17 cellular contexts compared by ENCODE assay signal in genomic region chrX:72045141-72045540, GRCh38.
A peak's percentile ranks its signal among the peaks of the same experiment; 100 is the strongest.
DNase-seq lines count a peak whose midpoint lies in the region; ATAC-seq and TF ChIP-seq lines count a peak whose summit lies in the region.
"Had no signal": no experiment of that assay in that cellular context is flagged by ENCODE, and none has a peak within 500 bp of the region (broad histone marks: within the 10 kb centered on the region; RNA-seq: fewer than 3 reads in every experiment).

No MANE protein-coding gene starts in this region.

- no peak overlapping the region for H3K4me3 ChIP-seq in esophagus muscularis mucosa
- no peak overlapping the region for H3K4me3 ChIP-seq in prostate gland
- H3K4me3 ChIP-seq in PC-9, result no peak overlapping the region
- H3K4me3 ChIP-seq: psoas muscle had no signal

- 57% methylated on average over 1 of the region's 4 CpGs for WGBS in esophagus muscularis mucosa
- WGBS in prostate gland, result 50% methylated on average over 1 of the region's 4 CpGs

- no peaks in the 10 kb centered on the region for H3K36me3 ChIP-seq in esophagus muscularis mucosa
- H3K36me3 ChIP-seq in prostate gland, result no peaks in the 10 kb centered on the region
- no peaks in the 10 kb centered on the region for H3K36me3 ChIP-seq in PC-9 (ENCODE audit: low read depth)

- ATAC-seq in T-helper 17 cell (no peak), GM21576 (IDR thresholded peaks at IDR 0.05; ENCODE audit: unreplicated experiment) (no peak)

- H3K9me3 ChIP-seq in T-helper 17 cell (ENCODE audit: control insufficient read depth, low read length, poor library complexity, severe bottlenecking) (no peaks in the 10 kb centered on the region), esophagus muscularis mucosa (no peaks in the 10 kb centered on the region), prostate gland (no peaks in the 10 kb centered on the region), PC-9 (ENCODE audit: insufficient read depth, low read depth) (no peaks in the 10 kb centered on the region)
- H3K9me3 ChIP-seq: psoas muscle had no signal

- no peak for TF ChIP-seq EP300 in esophagus muscularis mucosa (IDR thresholded peaks at IDR 0.05)

- peaks cover 22% of the 10 kb centered on the region for H3K4me1 Mint-ChIP-seq in T-helper 17 cell

- H3F3A ChIP-seq in PC-9 (ENCODE audit: insufficient read depth, low read depth), result no peaks in the 10 kb centered on the region

- DNase-seq in DMS 273 treated with DMSO at 0.1 percent for 48 hours (lab: John Stamatoyannopoulos, UW) (peak; percentile 62), T-helper 17 cell (no peak), esophagus muscularis mucosa (ENCODE audit: extremely low spot score) (no peak), prostate gland (ENCODE audit: low spot score) (no peak), PC-9 (no peak), SHP77 (lab: John Stamatoyannopoulos, UW) (no peak)
- DNase-seq in activated CD4-positive, alpha-beta T cell treated with anti-CD3 and anti-CD28 coated beads for 1 hour, result no peak
- DNase-seq: activated CD4-positive, alpha-beta T cell treated with anti-CD3 and anti-CD28 coated beads for 48 hours; activated naive CD8-positive, alpha-beta T cell treated with anti-CD3 and anti-CD28 coated beads, Interleukin-2, amount 10 ng/mL, durations not matched to agents 7 days and 5 days; glutamatergic neuron; GOT3; kidney; NCI-H1930; NCI-H748 treated with DMSO at 0.1 percent for 48 hours; psoas muscle; T-helper 2 cell had no signal

- no peaks in the 10 kb centered on the region for H4K20me1 ChIP-seq in PC-9 (ENCODE audit: insufficient read depth)

- H3K4me3 Mint-ChIP-seq in T-helper 17 cell, result peak overlapping the region; percentile 61
- H3K4me3 Mint-ChIP-seq: activated naive CD8-positive, alpha-beta T cell treated with anti-CD3 and anti-CD28 coated beads, Interleukin-2, amount 10 ng/mL, durations not matched to agents 7 days and 5 days had no signal

- peaks cover 11 to 91% (median 77%) of the 10 kb centered on the region in 4 donors for H3K4me1 ChIP-seq in esophagus muscularis mucosa
- no peaks in the 10 kb centered on the region for H3K4me1 ChIP-seq in prostate gland (replicated peaks)
- no peaks in the 10 kb centered on the region for H3K4me1 ChIP-seq in PC-9 (replicated peaks; ENCODE audit: insufficient read depth)
- H3K4me1 ChIP-seq: psoas muscle had no signal

- H3K4me2 ChIP-seq in PC-9, result no peak overlapping the region

- no peaks in the 10 kb centered on the region for H3K9me2 ChIP-seq in PC-9 (ENCODE audit: insufficient read depth)

- H2AFZ ChIP-seq in PC-9, result no peak overlapping the region

- CTCF ChIA-PET in PC-9 (lab: Charles Lee), result no interaction called here

- BruUV-seq in PC-9 (replicated peaks; lab: Mats Ljungman, UMichigan), result no TSS peak

- TF ChIP-seq CTCF in esophagus muscularis mucosa (IDR thresholded peaks at IDR 0.05) (no peak), prostate gland (IDR thresholded peaks at IDR 0.05) (no peak), PC-9 (conservative IDR thresholded peaks at IDR 0.05) (no peak)

- H3K27me3 ChIP-seq in esophagus muscularis mucosa (no peaks in the 10 kb centered on the region), prostate gland (replicated peaks; ENCODE audit: insufficient read depth) (no peaks in the 10 kb centered on the region), PC-9 (ENCODE audit: insufficient read depth, low read depth) (peaks cover 5% of the 10 kb centered on the region; the same call in 1 of the 2 replicates)

- H3K27me3 Mint-ChIP-seq in T-helper 17 cell, result no peaks in the 10 kb centered on the region

- peak overlapping the region; percentile 82 to 88 (median 86) for H3K27ac ChIP-seq in esophagus muscularis mucosa (replicated peaks in 1 of 4)
- H3K27ac ChIP-seq in prostate gland, result peak overlapping the region; percentile 70 to 77
- no peak overlapping the region for H3K27ac ChIP-seq in PC-9
- H3K27ac ChIP-seq: psoas muscle had no signal

- intact Hi-C loops in esophagus muscularis mucosa (cut with DNase I) (no loop called here), prostate gland (cut with DNase I) (no loop called here), PC-9 (cut with micrococcal nuclease; ENCODE audit: unreplicated experiment) (no loop called here)

- H3K27ac Mint-ChIP-seq in T-helper 17 cell, result peak overlapping the region; percentile 21
- H3K27ac Mint-ChIP-seq: activated naive CD8-positive, alpha-beta T cell treated with anti-CD3 and anti-CD28 coated beads, Interleukin-2, amount 10 ng/mL, durations not matched to agents 7 days and 5 days had no signal

- no peaks in the 10 kb centered on the region for H3K79me2 ChIP-seq in PC-9 (ENCODE audit: low read depth)

- no peaks in the 10 kb centered on the region for H3K36me3 Mint-ChIP-seq in T-helper 17 cell (ENCODE audit: low read depth)
- H3K36me3 Mint-ChIP-seq: activated naive CD8-positive, alpha-beta T cell treated with anti-CD3 and anti-CD28 coated beads, Interleukin-2, amount 10 ng/mL, durations not matched to agents 7 days and 5 days had no signal

- POLR2A ChIA-PET in PC-9 (lab: Charles Lee; ENCODE audit: unreplicated experiment), result interaction anchor here (0.6 kb wide), 1 partner anchor 232 kb away, joined by 3 read pairs; the partner anchor contains the start of gene RPS4X

- no peak for TF ChIP-seq POLR2A in esophagus muscularis mucosa (IDR thresholded peaks at IDR 0.05; ENCODE audit: low read depth)
- no peak for TF ChIP-seq POLR2A in prostate gland (IDR thresholded peaks at IDR 0.05)
